In the genomic region with DNA sequence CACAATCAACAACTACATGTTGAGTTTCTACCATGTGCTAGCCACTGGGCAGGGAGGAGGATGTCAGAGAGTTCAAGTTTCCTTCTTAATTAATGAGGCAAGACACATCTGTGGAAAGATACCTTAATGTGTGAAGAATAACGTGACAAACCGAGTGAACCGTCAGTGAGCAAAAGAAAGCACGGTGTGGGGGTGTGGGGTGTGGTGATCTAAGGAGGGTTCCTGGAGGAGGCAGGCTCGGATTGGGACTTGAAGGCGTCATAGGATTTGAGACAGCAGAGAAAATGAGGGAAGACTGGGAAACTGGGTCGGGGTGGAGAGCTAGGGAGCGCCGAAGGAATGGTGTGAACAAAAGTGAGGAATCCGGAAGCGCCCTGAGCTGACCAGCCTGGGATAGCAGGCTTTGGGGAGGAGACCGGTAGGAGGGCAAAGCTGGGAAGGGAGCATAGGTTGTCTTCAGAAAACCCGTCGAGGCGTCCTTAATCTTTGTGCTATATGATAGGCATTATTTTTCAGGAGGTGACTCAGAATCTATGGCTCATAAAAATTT, we compare ENCODE assay signal across 20 cellular contexts. TPM values are rescaled to one million over a fixed set of nuclear protein-coding genes. Genes with fewer than 3 reads are reported as not detected.
A peak's percentile ranks its signal among the peaks of the same experiment; 100 is the strongest.
DNase-seq lines count a peak whose midpoint lies in the region; ATAC-seq and TF ChIP-seq lines count a peak whose summit lies in the region.
"Had no signal": no experiment of that assay in that cellular context is flagged by ENCODE, and none has a peak within 500 bp of the region (broad histone marks: within the 10 kb centered on the region; RNA-seq: fewer than 3 reads in every experiment).

No MANE protein-coding gene starts in this region.

- H3K27ac Mint-ChIP-seq in nephron progenitor cell, result peak overlapping the region; percentile 14
- H3K27ac Mint-ChIP-seq in activated CD8-positive, alpha-beta T cell treated with anti-CD3 and anti-CD28 coated beads, Interleukin-2, amount 10 ng/mL, durations not matched to agents 7 days and 5 days, result no peak overlapping the region
- H3K27ac Mint-ChIP-seq: CD4-positive, alpha-beta T cell had no signal

- POLR2A ChIA-PET in activated CD8-positive, alpha-beta T cell treated with anti-CD3 and anti-CD28 coated beads, Interleukin-2, amount 10 ng/mL, durations not matched to agents 7 days and 5 days (lab: Charles Lee), result no interaction called here

- H3K9ac ChIP-seq in HUES64 (ENCODE audit: low read depth, low read length), result peak overlapping the region; percentile 24; the same call in 1 of the 2 replicates

- H3K27me3 Mint-ChIP-seq in nephron progenitor cell (ENCODE audit: low read depth, poor library complexity), result no peaks in the 10 kb centered on the region
- peaks cover 22% of the 10 kb centered on the region for H3K27me3 Mint-ChIP-seq in activated CD8-positive, alpha-beta T cell treated with anti-CD3 and anti-CD28 coated beads, Interleukin-2, amount 10 ng/mL, durations not matched to agents 7 days and 5 days (ENCODE audit: low read depth)

- CTCF ChIA-PET in activated CD8-positive, alpha-beta T cell treated with anti-CD3 and anti-CD28 coated beads, Interleukin-2, amount 10 ng/mL, durations not matched to agents 7 days and 5 days (lab: Charles Lee), result interaction anchor here (0.9 to 1.0 kb wide), 2 partner anchors 16 to 17 kb away, joined by 3 to 4 read pairs; no protein-coding TSS in a partner anchor

- H3K9me3 ChIP-seq in HUES64 (ENCODE audit: insufficient read depth, low read depth, low read length), result no peaks in the 10 kb centered on the region
- H3K9me3 ChIP-seq: A549, Caco-2 had no signal

- H3K27me3 ChIP-seq in HUES64 (ENCODE audit: insufficient read depth, low read length), result no peaks in the 10 kb centered on the region

- H3K36me3 Mint-ChIP-seq in nephron progenitor cell (ENCODE audit: low read depth), result peaks cover 63% of the 10 kb centered on the region
- no peaks in the 10 kb centered on the region for H3K36me3 Mint-ChIP-seq in activated CD8-positive, alpha-beta T cell treated with anti-CD3 and anti-CD28 coated beads, Interleukin-2, amount 10 ng/mL, durations not matched to agents 7 days and 5 days (ENCODE audit: low read depth)

- 91% methylated on average over 15 of the region's 15 CpGs for WGBS in HUES64

- H3K27ac ChIP-seq in HUES64 (ENCODE audit: low read depth, low read length), result no peak overlapping the region
- H3K27ac ChIP-seq: 22Rv1, A549, C4-2B had no signal

- DNase-seq in Daoy (ENCODE audit: low read depth) (peak; percentile 22), head of caudate nucleus (peak in 39 of 42 donors; percentile 3 to 81 (median 43)), nephron progenitor cell (no peak), DMS 273 treated with DMSO at 0.1 percent for 48 hours (lab: John Stamatoyannopoulos, UW) (no peak)
- DNase-seq in activated T-cell treated with anti-CD3 and anti-CD28 coated beads, Interleukin-2, amount 50 U/mL, for 1 hour, result no peak
- DNase-seq in activated CD8-positive, alpha-beta T cell treated with anti-CD3 and anti-CD28 coated beads, Interleukin-2, amount 10 ng/mL, durations not matched to agents 7 days and 5 days, result no peak
- DNase-seq: AML-193; Caco-2; CD4-positive, alpha-beta T cell; DMS153; DMS79; GOT3; H7 had no signal

- peaks cover 15% of the 10 kb centered on the region for H3K4me1 Mint-ChIP-seq in nephron progenitor cell
- H3K4me1 Mint-ChIP-seq in activated CD8-positive, alpha-beta T cell treated with anti-CD3 and anti-CD28 coated beads, Interleukin-2, amount 10 ng/mL, durations not matched to agents 7 days and 5 days (ENCODE audit: low read depth), result no peaks in the 10 kb centered on the region

- no peak overlapping the region for H3K4me3 Mint-ChIP-seq in nephron progenitor cell
- H3K4me3 Mint-ChIP-seq in activated CD8-positive, alpha-beta T cell treated with anti-CD3 and anti-CD28 coated beads, Interleukin-2, amount 10 ng/mL, durations not matched to agents 7 days and 5 days, result no peak overlapping the region
- H3K4me3 Mint-ChIP-seq: CD4-positive, alpha-beta T cell had no signal

- H3K9me3 Mint-ChIP-seq in nephron progenitor cell, result no peaks in the 10 kb centered on the region
- no peaks in the 10 kb centered on the region for H3K9me3 Mint-ChIP-seq in activated CD8-positive, alpha-beta T cell treated with anti-CD3 and anti-CD28 coated beads, Interleukin-2, amount 10 ng/mL, durations not matched to agents 7 days and 5 days (ENCODE audit: insufficient read depth)
- H3K9me3 Mint-ChIP-seq: CD4-positive, alpha-beta T cell had no signal

- no peak for ATAC-seq in activated CD8-positive, alpha-beta T cell treated with anti-CD3 and anti-CD28 coated beads, Interleukin-2, amount 10 ng/mL, durations not matched to agents 7 days and 5 days
- no peak for ATAC-seq in GM18909 (IDR thresholded peaks at IDR 0.05; ENCODE audit: poor library complexity, unreplicated experiment)
- ATAC-seq: A549, GM12878 had no signal

- intact Hi-C loops in head of caudate nucleus (cut with DNase I), result no loop called here

- no peaks in the 10 kb centered on the region for H3K4me1 ChIP-seq in HUES64 (ENCODE audit: insufficient read depth, low read length)
- H3K4me1 ChIP-seq: A549, Caco-2 had no signal

- H3K4me3 ChIP-seq in HUES64 (ENCODE audit: low read length), result no peak overlapping the region
- H3K4me3 ChIP-seq: A549, GM12878 had no signal

- peaks cover 7% of the 10 kb centered on the region; the same call in 1 of the 2 replicates for H3K36me3 ChIP-seq in HUES64 (ENCODE audit: insufficient read depth, low read length)

- TF ChIP-seq CTCF in nephron progenitor cell (IDR thresholded peaks at IDR 0.05), result no peak

RNA-seq across cellular contexts. Expression of gene GALNT8, which starts 22.3 kb away (rescaled TPM):
- 3.0 and 6.8 TPM in 2 replicates for total RNA-seq in Daoy (2014; rRNA removed; shearing (Covaris generic))
- polyA plus RNA-seq in HUES64 (2013, experiment 1 of 2), result 1.8 TPM
- 2.7 TPM for polyA plus RNA-seq in HUES64 (2013, experiment 2 of 2)
- total RNA-seq in activated CD8-positive, alpha-beta T cell treated with anti-CD3 and anti-CD28 coated beads, Interleukin-2, amount 10 ng/mL, durations not matched to agents 7 days and 5 days, result under 1 TPM; 0.76 to 0.84 TPM
- total RNA-seq: Caco-2 had no signal
- polyA plus RNA-seq: A549, BJ had no signal

Comparison
In these comparisons a context has a peak if more than half of its experiments do, and no peak if none do; other contexts are left out.
1. DNase-seq: peak in Daoy (single experiment) and head of caudate nucleus (39 of 42); none in nephron progenitor cell (single experiment), activated T-cell treated with anti-CD3 and anti-CD28 coated beads, Interleukin-2, amount 50 U/mL, for 1 hour (single experiment), DMS 273 treated with DMSO at 0.1 percent for 48 hours (single experiment) and activated CD8-positive, alpha-beta T cell treated with anti-CD3 and anti-CD28 coated beads, Interleukin-2, amount 10 ng/mL, durations not matched to agents 7 days and 5 days (single experiment).